Comparison of ENCODE assay signal across 21 cellular contexts in genomic region chr12:116542345-116542950, GRCh38. TPM values are rescaled to one million over a fixed set of nuclear protein-coding genes. Genes with fewer than 3 reads are reported as not detected.
A peak's percentile ranks its signal among the peaks of the same experiment; 100 is the strongest.
DNase-seq lines count a peak whose midpoint lies in the region; ATAC-seq and TF ChIP-seq lines count a peak whose summit lies in the region.
"Had no signal": no experiment of that assay in that cellular context is flagged by ENCODE, and none has a peak within 500 bp of the region (broad histone marks: within the 10 kb centered on the region; RNA-seq: fewer than 3 reads in every experiment).

No MANE protein-coding gene starts in this region.

- TF ChIP-seq POLR2A in breast epithelium (IDR thresholded peaks at IDR 0.05) (no peak), erythroblast (IDR thresholded peaks at IDR 0.05; ENCODE audit: low read length) (no peak)

- H3K4me1 Mint-ChIP-seq in MCF 10A (ENCODE audit: insufficient read depth, unreplicated experiment), result peaks cover 17% of the 10 kb centered on the region
- H3K4me1 Mint-ChIP-seq in stimulated activated memory B cell treated with anti-CD40 and anti-IgM and Interleukin-4, amounts not matched to agents 10 μg/mL and 1 μg/mL and 100 μg/mL, for 72 hours, result peaks cover 42% of the 10 kb centered on the region
- H3K4me1 Mint-ChIP-seq in activated naive CD8-positive, alpha-beta T cell treated with anti-CD3 and anti-CD28 coated beads, Interleukin-2, amount 50 U/mL, for 24 hours, result peaks cover 28% of the 10 kb centered on the region

- POLR2A ChIA-PET in MCF 10A (lab: Yijun Ruan, JAX), result no interaction called here
- POLR2A ChIA-PET in RWPE1 (lab: Yijun Ruan, JAX; ENCODE audit: low non-redundant PET), result no interaction called here

- no peak for TF ChIP-seq CTCF in MCF 10A (IDR thresholded peaks at IDR 0.05; ENCODE audit: unreplicated experiment)
- no peak for TF ChIP-seq CTCF in breast epithelium (IDR thresholded peaks at IDR 0.05)
- TF ChIP-seq CTCF in RWPE1 (conservative IDR thresholded peaks at IDR 0.05; ENCODE audit: low read depth), result no peak

- no peak overlapping the region for H3K4me3 ChIP-seq in breast epithelium
- H3K4me3 ChIP-seq: MG63, SJSA1 had no signal

- no peak overlapping the region for H3K4me3 Mint-ChIP-seq in MCF 10A (ENCODE audit: unreplicated experiment)
- no peak overlapping the region for H3K4me3 Mint-ChIP-seq in stimulated activated memory B cell treated with anti-CD40 and anti-IgM and Interleukin-4, amounts not matched to agents 10 μg/mL and 1 μg/mL and 100 μg/mL, for 72 hours
- no peak overlapping the region for H3K4me3 Mint-ChIP-seq in activated naive CD8-positive, alpha-beta T cell treated with anti-CD3 and anti-CD28 coated beads, Interleukin-2, amount 50 U/mL, for 24 hours
- H3K4me3 Mint-ChIP-seq: stimulated activated naive CD8-positive, alpha-beta T cell treated with anti-CD3 and anti-CD28 coated beads, Interleukin-15, Interleukin-2, amounts not matched to agents 100 ng/mL and 50 ng/mL, for 24 hours had no signal

- H3K4me1 ChIP-seq in breast epithelium, result peaks cover 5 to 6% of the 10 kb centered on the region in 2 donors
- H3K4me1 ChIP-seq: parathyroid adenoma had no signal

- ATAC-seq in stimulated activated memory B cell treated with anti-CD40 and anti-IgM and Interleukin-4, amounts not matched to agents 10 μg/mL and 1 μg/mL and 100 μg/mL, for 72 hours, result no peak
- no peak for ATAC-seq in activated CD4-positive, CD25-positive, alpha-beta regulatory T cell treated with anti-CD3 and anti-CD28 coated beads, Interleukin-2, amount 50 U/mL, for 24 hours
- no peak for ATAC-seq in activated naive CD8-positive, alpha-beta T cell treated with anti-CD3 and anti-CD28 coated beads, Interleukin-2, amount 50 U/mL, for 24 hours
- ATAC-seq: left colon had no signal

- intact Hi-C loops in MCF 10A (cut with micrococcal nuclease) (no loop called here), breast epithelium (cut with DNase I; ENCODE audit: low total_unique reads) (no loop called here)

- CTCF ChIA-PET in MCF 10A (lab: Yijun Ruan, JAX) (no interaction called here), RWPE1 (lab: Yijun Ruan, JAX) (no interaction called here)

- no peak overlapping the region for H3K27ac Mint-ChIP-seq in MCF 10A (ENCODE audit: low read depth, unreplicated experiment)
- H3K27ac Mint-ChIP-seq in stimulated activated memory B cell treated with anti-CD40 and anti-IgM and Interleukin-4, amounts not matched to agents 10 μg/mL and 1 μg/mL and 100 μg/mL, for 72 hours, result peak overlapping the region; percentile 59
- no peak overlapping the region for H3K27ac Mint-ChIP-seq in activated naive CD8-positive, alpha-beta T cell treated with anti-CD3 and anti-CD28 coated beads, Interleukin-2, amount 50 U/mL, for 24 hours
- H3K27ac Mint-ChIP-seq: stimulated activated naive CD8-positive, alpha-beta T cell treated with anti-CD3 and anti-CD28 coated beads, Interleukin-15, Interleukin-2, amounts not matched to agents 100 ng/mL and 50 ng/mL, for 24 hours had no signal

- no peaks in the 10 kb centered on the region for H3K9me3 Mint-ChIP-seq in MCF 10A (ENCODE audit: unreplicated experiment)
- H3K9me3 Mint-ChIP-seq in stimulated activated memory B cell treated with anti-CD40 and anti-IgM and Interleukin-4, amounts not matched to agents 10 μg/mL and 1 μg/mL and 100 μg/mL, for 72 hours, result peaks cover 3% of the 10 kb centered on the region
- no peaks in the 10 kb centered on the region for H3K9me3 Mint-ChIP-seq in activated naive CD8-positive, alpha-beta T cell treated with anti-CD3 and anti-CD28 coated beads, Interleukin-2, amount 50 U/mL, for 24 hours
- H3K9me3 Mint-ChIP-seq: stimulated activated naive CD8-positive, alpha-beta T cell treated with anti-CD3 and anti-CD28 coated beads, Interleukin-15, Interleukin-2, amounts not matched to agents 100 ng/mL and 50 ng/mL, for 24 hours had no signal

- no peaks in the 10 kb centered on the region for H3K27me3 ChIP-seq in breast epithelium
- H3K27me3 ChIP-seq: MG63, SJSA1 had no signal

- H3K36me3 ChIP-seq in breast epithelium, result no peaks in the 10 kb centered on the region
- H3K36me3 ChIP-seq: MG63, SJSA1 had no signal

- DNase-seq in MCF 10A (ENCODE audit: unreplicated experiment) (peak; percentile 43), breast epithelium (ENCODE audit: low spot score in 2 of 2) (no peak), RWPE1 (ENCODE audit: low spot score) (no peak), erythroblast (lab: John Stamatoyannopoulos, UW) (peak; percentile 15 to 43), NCI-H1105 (lab: John Stamatoyannopoulos, UW) (no peak)
- no peak for DNase-seq in activated naive CD8-positive, alpha-beta T cell treated with anti-CD3 and anti-CD28 coated beads, Interleukin-2, amount 50 U/mL, for 24 hours
- DNase-seq: activated naive CD4-positive, alpha-beta T cell treated with anti-CD3 and anti-CD28 coated beads, Interleukin-2, amount 50 U/mL, for 16 hours; activated T-cell treated with anti-CD3 and anti-CD28 coated beads for 4 hours; COR-L47; GF-D8; left colon; MG63; NCI-H187; NCI-H446; T-helper 9 cell had no signal

- no peak overlapping the region for H3K27ac ChIP-seq in breast epithelium
- H3K27ac ChIP-seq in RWPE1, result peak overlapping the region; percentile 32
- H3K27ac ChIP-seq: parathyroid adenoma, SJSA1 had no signal

- BruUV-seq in MCF 10A (replicated peaks; lab: Mats Ljungman, UMichigan), result no TSS peak

- H3K9me3 ChIP-seq in breast epithelium, result no peaks in the 10 kb centered on the region
- H3K9me3 ChIP-seq: MG63, SJSA1 had no signal

- H3K27me3 Mint-ChIP-seq in MCF 10A (ENCODE audit: insufficient read depth, unreplicated experiment), result no peaks in the 10 kb centered on the region
- H3K27me3 Mint-ChIP-seq in stimulated activated memory B cell treated with anti-CD40 and anti-IgM and Interleukin-4, amounts not matched to agents 10 μg/mL and 1 μg/mL and 100 μg/mL, for 72 hours, result no peaks in the 10 kb centered on the region
- no peaks in the 10 kb centered on the region for H3K27me3 Mint-ChIP-seq in activated naive CD8-positive, alpha-beta T cell treated with anti-CD3 and anti-CD28 coated beads, Interleukin-2, amount 50 U/mL, for 24 hours
- H3K27me3 Mint-ChIP-seq: stimulated activated naive CD8-positive, alpha-beta T cell treated with anti-CD3 and anti-CD28 coated beads, Interleukin-15, Interleukin-2, amounts not matched to agents 100 ng/mL and 50 ng/mL, for 24 hours had no signal

- H3K36me3 Mint-ChIP-seq in MCF 10A (ENCODE audit: insufficient read depth, unreplicated experiment), result no peaks in the 10 kb centered on the region
- H3K36me3 Mint-ChIP-seq in stimulated activated memory B cell treated with anti-CD40 and anti-IgM and Interleukin-4, amounts not matched to agents 10 μg/mL and 1 μg/mL and 100 μg/mL, for 72 hours, result no peaks in the 10 kb centered on the region
- no peaks in the 10 kb centered on the region for H3K36me3 Mint-ChIP-seq in activated naive CD8-positive, alpha-beta T cell treated with anti-CD3 and anti-CD28 coated beads, Interleukin-2, amount 50 U/mL, for 24 hours (ENCODE audit: low read depth)

RNA-seq across cellular contexts. Expression of gene MAP1LC3B2, which starts 16.7 kb away (rescaled TPM):
- 3.4 and 5.1 TPM in 2 replicates for total RNA-seq in MCF 10A (2022)
- total RNA-seq in breast epithelium, result 1 to 10 TPM in 2 of 3 donors, under 1 TPM in 1; 0.98 to 8.5 (median 1.1) TPM
- total RNA-seq: HT-29 had no signal

Comparison
In these comparisons a context has a peak if more than half of its experiments do, and no peak if none do; other contexts are left out.
1. DNase-seq: peak in MCF 10A (single experiment) and erythroblast (2 of 2); none in breast epithelium (0 of 2), RWPE1 (single experiment), activated naive CD8-positive, alpha-beta T cell treated with anti-CD3 and anti-CD28 coated beads, Interleukin-2, amount 50 U/mL, for 24 hours (single experiment) and NCI-H1105 (single experiment).